Comparison of ENCODE assay signal across 8 cellular contexts in genomic region chr11:14642873-14643696, GRCh38. TPM values are rescaled to one million over a fixed set of nuclear protein-coding genes. Genes with fewer than 3 reads are reported as not detected.
DNase-seq lines count a peak whose midpoint lies in the region; ATAC-seq and TF ChIP-seq lines count a peak whose summit lies in the region.

No MANE protein-coding gene starts in this region.

- TF ChIP-seq CTCF in BJ (IDR thresholded peaks at IDR 0.05; ENCODE audit: insufficient read depth, low read depth, low read length), result no peak
- TF ChIP-seq CTCF in KMS-11 (conservative IDR thresholded peaks at IDR 0.05; ENCODE audit: low read depth, low read length), result no peak
- no peak for TF ChIP-seq CTCF in body of pancreas (IDR thresholded peaks at IDR 0.05)
- TF ChIP-seq CTCF in uterus (IDR thresholded peaks at IDR 0.05), result no peak

- H3K4me3 ChIP-seq in BJ (ENCODE audit: low read depth, low read length), result peak overlapping the region; percentile 45
- no peak overlapping the region for H3K4me3 ChIP-seq in KMS-11 (IDR thresholded peaks at IDR 0.05; ENCODE audit: insufficient read depth, low read depth, low read length)
- peak overlapping the region in 1 of 2 donors; percentile 15 for H3K4me3 ChIP-seq in body of pancreas
- peak overlapping the region; percentile 78 to 97 for H3K4me3 ChIP-seq in mucosa of rectum (ENCODE audit: low read length in 2 of 2)
- H3K4me3 ChIP-seq in uterus, result peak overlapping the region; percentile 25 to 57

- H3K9me3 ChIP-seq in body of pancreas (no peaks in the 10 kb centered on the region), mucosa of rectum (ENCODE audit: control insufficient read depth in 2 of 2, low read length in 2 of 2) (no peaks in the 10 kb centered on the region), uterus (no peaks in the 10 kb centered on the region)

- intact Hi-C loops in body of pancreas (cut with DNase I) (no loop called here), uterus (cut with DNase I; ENCODE audit: low total_unique reads) (no loop called here)

- no peak for TF ChIP-seq POLR2A in body of pancreas (IDR thresholded peaks at IDR 0.05)
- no peak for TF ChIP-seq POLR2A in uterus (IDR thresholded peaks at IDR 0.05)

- H3K4me2 ChIP-seq in KMS-11, result peak overlapping the region; percentile 94

- H3K27ac ChIP-seq in KMS-11, result peak overlapping the region; percentile 85
- H3K27ac ChIP-seq in body of pancreas, result peak overlapping the region in 3 of 4 donors; percentile 89 to 95 (median 92)
- peak overlapping the region; percentile 80 to 88 for H3K27ac ChIP-seq in mucosa of rectum (ENCODE audit: low read depth in 2 of 2, low read length in 2 of 2)
- no peak overlapping the region for H3K27ac ChIP-seq in uterus

- H3K9ac ChIP-seq in KMS-11, result peak overlapping the region; percentile 93
- peak overlapping the region; percentile 71 to 95 for H3K9ac ChIP-seq in mucosa of rectum (ENCODE audit: low read depth in 1 of 2, low read length in 2 of 2)

- peaks cover 93% of the 10 kb centered on the region for H3K79me2 ChIP-seq in KMS-11 (ENCODE audit: insufficient read depth, low read depth)

- H2AFZ ChIP-seq in KMS-11 (ENCODE audit: low read depth), result peak overlapping the region; percentile 68; the same call in 1 of the 2 replicates

- DNase-seq in BJ (ENCODE audit: low read depth) (no peak), body of pancreas (peak in 2 of 4 donors; percentile 10 to 11), uterus (no peak)
- no peak for DNase-seq in activated CD4-positive, alpha-beta T cell treated with anti-CD3 and anti-CD28 coated beads, Interleukin-2, amount 50 U/mL, for 48 hours

- H3K27me3 ChIP-seq in BJ (ENCODE audit: control insufficient read depth, insufficient read depth, low read length), result peaks cover 3% of the 10 kb centered on the region; the same call in 1 of the 2 replicates
- no peaks in the 10 kb centered on the region for H3K27me3 ChIP-seq in KMS-11 (ENCODE audit: insufficient read depth, low read depth)
- H3K27me3 ChIP-seq in body of pancreas, result no peaks in the 10 kb centered on the region
- no peaks in the 10 kb centered on the region for H3K27me3 ChIP-seq in mucosa of rectum (ENCODE audit: control insufficient read depth in 2 of 2, insufficient read depth in 2 of 2, low read length in 2 of 2)
- H3K27me3 ChIP-seq in uterus, result peaks cover 0 to 17% of the 10 kb centered on the region in 2 donors

- POLR2A ChIA-PET in BJ (lab: Charles Lee), result no interaction called here

- H3K4me1 ChIP-seq in KMS-11 (ENCODE audit: low read depth, poor library complexity, severe bottlenecking) (peaks cover 46% of the 10 kb centered on the region), body of pancreas (peaks cover 19% of the 10 kb centered on the region), mucosa of rectum (ENCODE audit: control insufficient read depth in 2 of 2, insufficient read depth in 2 of 2, low read length in 2 of 2) (peaks cover 6 to 17% of the 10 kb centered on the region in 2 donors), uterus (no peaks in the 10 kb centered on the region)

- CTCF ChIA-PET in BJ (lab: Yijun Ruan, JAX), result interaction anchor here (1.0 kb wide), 1 partner anchor 10 kb away, joined by 4 read pairs; no protein-coding TSS in a partner anchor

- H4K20me1 ChIP-seq in KMS-11 (ENCODE audit: insufficient read depth), result peaks cover 10% of the 10 kb centered on the region

- H3K36me3 ChIP-seq in BJ (ENCODE audit: control insufficient read depth, insufficient read depth, low read length) (no peaks in the 10 kb centered on the region), KMS-11 (ENCODE audit: insufficient read depth) (no peaks in the 10 kb centered on the region), body of pancreas (replicated peaks in 1 of 2; ENCODE audit: insufficient read depth in 1 of 2, low read depth in 2 of 2) (no peaks in the 10 kb centered on the region), mucosa of rectum (ENCODE audit: control insufficient read depth in 2 of 2, insufficient read depth in 2 of 2, low read length in 2 of 2) (no peaks in the 10 kb centered on the region), uterus (no peaks in the 10 kb centered on the region)

- 23 to 72% methylated on average over 13 to 52 of the region's 52 CpGs for WGBS in body of pancreas, 2 donors

- ATAC-seq in body of pancreas (no peak), HG02678 (IDR thresholded peaks at IDR 0.05; ENCODE audit: unreplicated experiment) (no peak), GM21515 (IDR thresholded peaks at IDR 0.05; ENCODE audit: unreplicated experiment) (no peak)

RNA-seq across cellular contexts. Expression of gene PDE3B, which starts 0.5 kb away (rescaled TPM):
- 0.06 TPM in 2 replicates for polyA plus RNA-seq in BJ (2011; rRNA removed)
- 0.05 and 0.21 TPM in 2 replicates for polyA minus RNA-seq in BJ (2011; rRNA and poly(A)+ RNA removed)
- 10 to 100 TPM; 17.4 to 64.6 TPM for total RNA-seq in body of pancreas
- total RNA-seq in uterus, result 10 to 100 TPM in 1 of 4 donors, 1 to 10 TPM in 3; 1.5 to 10.8 (median 3.9) TPM

Comparison
In these comparisons a context has a peak if more than half of its experiments do, and no peak if none do; other contexts are left out.
1. H3K27ac ChIP-seq: peak in KMS-11 (single experiment), body of pancreas (3 of 4) and mucosa of rectum (2 of 2); none in uterus (0 of 2).